ENCODE assay signal across 42 cellular contexts in the genomic region with DNA sequence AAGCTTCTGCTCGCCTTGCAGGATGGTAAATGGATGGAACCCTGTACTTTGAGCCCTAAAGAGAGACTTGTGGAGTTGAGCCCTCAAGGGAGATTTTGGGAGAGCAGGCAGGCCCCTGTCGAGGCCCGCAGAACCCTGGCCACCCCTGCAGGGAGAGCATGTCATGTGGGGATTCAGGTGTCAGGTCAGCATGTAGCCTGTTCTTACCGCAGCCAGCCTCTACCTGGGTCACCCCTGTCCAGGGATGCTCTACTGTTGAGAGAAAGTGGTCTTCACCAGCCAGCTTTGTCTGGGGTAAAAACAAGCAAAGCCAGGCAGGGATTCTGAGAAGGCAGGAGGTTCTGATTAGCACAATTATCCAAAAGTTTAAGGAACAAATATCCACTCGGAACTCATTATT. TPM values are rescaled to one million over a fixed set of nuclear protein-coding genes. Genes with fewer than 3 reads are reported as not detected.
"Had no signal": no experiment of that assay in that cellular context is flagged by ENCODE, and none has a peak within 500 bp of the region (broad histone marks: within the 10 kb centered on the region; RNA-seq: fewer than 3 reads in every experiment).

No MANE protein-coding gene starts in this region.

- H3K36me3 ChIP-seq: adrenal gland, ascending aorta, brain microvascular endothelial cell, breast epithelium, cardiac muscle cell had no signal

- H3K9me3 ChIP-seq: adrenal gland, ascending aorta, body of pancreas, breast epithelium had no signal

- ATAC-seq: activated naive CD4-positive, alpha-beta T cell treated with anti-CD3 and anti-CD28 coated beads, Interleukin-2, amount 50 U/mL, for 72 hours; activated naive CD8-positive, alpha-beta T cell treated with anti-CD3 and anti-CD28 coated beads, Interleukin-2, amount 50 U/mL, for 24 hours; activated T-cell treated with anti-CD3 and anti-CD28 coated beads, Interleukin-2, amount 50 U/mL, for 4 hours; activated T-cell treated with anti-CD3 and anti-CD28 coated beads, Interleukin-2, amount 50 U/mL, for 72 hours; activated T-helper 17 cell treated with anti-CD3 and anti-CD28 coated beads, Interleukin-2, amount 50 U/mL, for 72 hours; body of pancreas had no signal

- H3K4me3 ChIP-seq: adrenal gland, ascending aorta, body of pancreas, breast epithelium, cardiac muscle cell had no signal

- H3K27ac ChIP-seq: adrenal gland, ascending aorta, body of pancreas, brain microvascular endothelial cell, breast epithelium, cardiac muscle cell had no signal

- H3K4me1 Mint-ChIP-seq: activated naive CD4-positive, alpha-beta T cell treated with anti-CD3 and anti-CD28 coated beads, Interleukin-2, amount 10 ng/mL, durations not matched to agents 7 days and 5 days; activated naive CD4-positive, alpha-beta T cell treated with anti-CD3 and anti-CD28 coated beads, Interleukin-2, amount 50 U/mL, for 24 hours; central memory CD8-positive, alpha-beta T cell had no signal

- H3K36me3 Mint-ChIP-seq: activated naive CD4-positive, alpha-beta T cell treated with anti-CD3 and anti-CD28 coated beads, Interleukin-2, amount 10 ng/mL, durations not matched to agents 7 days and 5 days; activated naive CD4-positive, alpha-beta T cell treated with anti-CD3 and anti-CD28 coated beads, Interleukin-2, amount 50 U/mL, for 24 hours; activated naive CD4-positive, alpha-beta T cell treated with anti-CD3 and anti-CD28 coated beads, Interleukin-2, amount 50 U/mL, for 72 hours; activated naive CD8-positive, alpha-beta T cell; activated naive CD8-positive, alpha-beta T cell treated with anti-CD3 and anti-CD28 coated beads for 36 hours; activated naive CD8-positive, alpha-beta T cell treated with anti-CD3 and anti-CD28 coated beads, Interleukin-2, amount 10 ng/mL, durations not matched to agents 7 days and 5 days; brain had no signal

- H3K4me1 ChIP-seq: adrenal gland, ascending aorta, body of pancreas, breast epithelium had no signal

- H3K27me3 ChIP-seq: adrenal gland, ascending aorta, body of pancreas, brain microvascular endothelial cell, breast epithelium, cardiac muscle cell had no signal

- DNase-seq: activated effector memory CD4-positive, alpha-beta T cell treated with anti-CD3 and anti-CD28 coated beads, Interleukin-2, amount 50 U/mL, for 16 hours; activated effector memory CD4-positive, alpha-beta T cell treated with Interleukin-2 at 50 U/mL for 16 hours; activated gamma-delta T cell; activated gamma-delta T cell treated with Interleukin-2 at 50 U/mL for 16 hours; activated naive CD4-positive, alpha-beta T cell; activated naive CD4-positive, alpha-beta T cell treated with anti-CD3 and anti-CD28 coated beads for 36 hours; activated naive CD4-positive, alpha-beta T cell treated with anti-CD3 and anti-CD28 coated beads, Interleukin-2, amount 10 ng/mL, durations not matched to agents 7 days and 5 days; activated naive CD4-positive, alpha-beta T cell treated with anti-CD3 and anti-CD28 coated beads, Interleukin-2, amount 50 U/mL, for 16 hours; activated naive CD4-positive, alpha-beta T cell treated with Interleukin-2 at 50 U/mL for 16 hours; activated naive CD8-positive, alpha-beta T cell treated with anti-CD3 and anti-CD28 coated beads for 36 hours; activated naive CD8-positive, alpha-beta T cell treated with anti-CD3 and anti-CD28 coated beads, Interleukin-2, amount 10 ng/mL, durations not matched to agents 7 days and 5 days; activated naive CD8-positive, alpha-beta T cell treated with anti-CD3 and anti-CD28 coated beads, Interleukin-2, amount 50 U/mL, for 24 hours; activated T-cell treated with anti-CD3 and anti-CD28 coated beads, Interleukin-2, amount 50 U/mL, for 1 hour; activated T-cell treated with anti-CD3 and anti-CD28 coated beads, Interleukin-2, amount 50 U/mL, for 24 hours; activated T-cell treated with anti-CD3 and anti-CD28 coated beads, Interleukin-2, amount 50 U/mL, for 4 hours; activated T-cell treated with anti-CD3 and anti-CD28 coated beads, Interleukin-2, amount 50 U/mL, for 48 hours; activated T-cell treated with anti-CD3 and anti-CD28 coated beads, Interleukin-2, amount 50 U/mL, for 72 hours; adrenal gland; amniotic stem cell; amygdala; anterior cingulate cortex; aorta; body of pancreas; brain microvascular endothelial cell; caudate nucleus; central memory CD4-positive, alpha-beta T cell; cerebellar nuclear complex had no signal

- H3K27ac Mint-ChIP-seq: activated naive CD4-positive, alpha-beta T cell treated with anti-CD3 and anti-CD28 coated beads for 36 hours; activated naive CD4-positive, alpha-beta T cell treated with anti-CD3 and anti-CD28 coated beads, Interleukin-2, amount 10 ng/mL, durations not matched to agents 7 days and 5 days; activated naive CD4-positive, alpha-beta T cell treated with anti-CD3 and anti-CD28 coated beads, Interleukin-2, amount 50 U/mL, for 24 hours; activated naive CD4-positive, alpha-beta T cell treated with anti-CD3 and anti-CD28 coated beads, Interleukin-2, amount 50 U/mL, for 72 hours; activated naive CD8-positive, alpha-beta T cell; activated naive CD8-positive, alpha-beta T cell treated with anti-CD3 and anti-CD28 coated beads for 36 hours; activated naive CD8-positive, alpha-beta T cell treated with anti-CD3 and anti-CD28 coated beads, Interleukin-2, amount 10 ng/mL, durations not matched to agents 7 days and 5 days; activated naive CD8-positive, alpha-beta T cell treated with anti-CD3 and anti-CD28 coated beads, Interleukin-2, amount 50 U/mL, for 24 hours; activated T-cell treated with anti-CD3 and anti-CD28 coated beads, Interleukin-2, amount 50 U/mL, for 24 hours; activated T-cell treated with anti-CD3 and anti-CD28 coated beads, Interleukin-2, amount 50 U/mL, for 72 hours; activated T-helper 1 cell treated with anti-CD3 and anti-CD28 coated beads, Interleukin-12 subunit alpha, Interleukin-12 subunit beta, Interleukin-2, Interleukin-4 antibody, amounts not matched to agents 30 ng/mL and 10 ng/mL and 1 ng/mL, durations not matched to agents 14 hours and 24 hours and 36 hours; activated T-helper 17 cell treated with anti-CD3 and anti-CD28 coated beads, Interleukin-2, amount 50 U/mL, for 72 hours; activated T-helper 2 cell treated with anti-CD3 and anti-CD28 coated beads, Interferon-gamma antibody, Interleukin-2, Interleukin-4, amounts not matched to agents 10 μg/mL and 5 μg/mL and 100 μg/mL, durations not matched to agents 14 hours and 24 hours and 36 hours had no signal

- H3K4me3 Mint-ChIP-seq: activated naive CD4-positive, alpha-beta T cell treated with anti-CD3 and anti-CD28 coated beads for 36 hours; activated naive CD4-positive, alpha-beta T cell treated with anti-CD3 and anti-CD28 coated beads, Interleukin-2, amount 10 ng/mL, durations not matched to agents 7 days and 5 days; activated naive CD4-positive, alpha-beta T cell treated with anti-CD3 and anti-CD28 coated beads, Interleukin-2, amount 50 U/mL, for 24 hours; activated naive CD8-positive, alpha-beta T cell; activated naive CD8-positive, alpha-beta T cell treated with anti-CD3 and anti-CD28 coated beads for 36 hours; activated naive CD8-positive, alpha-beta T cell treated with anti-CD3 and anti-CD28 coated beads, Interleukin-2, amount 10 ng/mL, durations not matched to agents 7 days and 5 days; activated naive CD8-positive, alpha-beta T cell treated with anti-CD3 and anti-CD28 coated beads, Interleukin-2, amount 50 U/mL, for 24 hours; activated T-cell treated with anti-CD3 and anti-CD28 coated beads, Interleukin-2, amount 50 U/mL, for 24 hours; activated T-cell treated with anti-CD3 and anti-CD28 coated beads, Interleukin-2, amount 50 U/mL, for 4 hours; activated T-cell treated with anti-CD3 and anti-CD28 coated beads, Interleukin-2, amount 50 U/mL, for 72 hours; activated T-helper 1 cell treated with anti-CD3 and anti-CD28 coated beads, Interleukin-12 subunit alpha, Interleukin-12 subunit beta, Interleukin-2, Interleukin-4 antibody, amounts not matched to agents 30 ng/mL and 10 ng/mL and 1 ng/mL, durations not matched to agents 14 hours and 24 hours and 36 hours; activated T-helper 17 cell treated with anti-CD3 and anti-CD28 coated beads, Interleukin-2, amount 50 U/mL, for 72 hours; brain; central memory CD8-positive, alpha-beta T cell had no signal

RNA-seq across cellular contexts. Expression of gene PROKR2, which starts 55.6 kb away (rescaled TPM):
- total RNA-seq: activated naive CD4-positive, alpha-beta T cell treated with anti-CD3 and anti-CD28 coated beads for 36 hours; activated naive CD4-positive, alpha-beta T cell treated with anti-CD3 and anti-CD28 coated beads, Interleukin-2, amount 50 U/mL, for 72 hours; activated naive CD8-positive, alpha-beta T cell treated with anti-CD3 and anti-CD28 coated beads for 36 hours; activated naive CD8-positive, alpha-beta T cell treated with anti-CD3 and anti-CD28 coated beads, Interleukin-2, amount 10 ng/mL, durations not matched to agents 7 days and 5 days; activated T-cell treated with anti-CD3 and anti-CD28 coated beads, Interleukin-2, amount 50 U/mL, for 4 hours; activated T-cell treated with anti-CD3 and anti-CD28 coated beads, Interleukin-2, amount 50 U/mL, for 72 hours; activated T-helper 1 cell treated with anti-CD3 and anti-CD28 coated beads, Interleukin-12 subunit alpha, Interleukin-12 subunit beta, Interleukin-2, Interleukin-4 antibody, amounts not matched to agents 30 ng/mL and 10 ng/mL and 1 ng/mL, durations not matched to agents 14 hours and 24 hours and 36 hours; activated T-helper 17 cell treated with anti-CD3 and anti-CD28 coated beads, Interleukin-2, amount 50 U/mL, for 72 hours; activated T-helper 2 cell treated with anti-CD3 and anti-CD28 coated beads, Interferon-gamma antibody, Interleukin-2, Interleukin-4, amounts not matched to agents 10 μg/mL and 5 μg/mL and 100 μg/mL, durations not matched to agents 14 hours and 24 hours and 36 hours; adrenal gland; aorta; ascending aorta; astrocyte; body of pancreas; breast epithelium; bronchial epithelial cell; cardiac muscle cell; cardiac septum; chondrocyte had no signal
